15 cellular contexts compared by ENCODE assay signal in the genomic region with DNA sequence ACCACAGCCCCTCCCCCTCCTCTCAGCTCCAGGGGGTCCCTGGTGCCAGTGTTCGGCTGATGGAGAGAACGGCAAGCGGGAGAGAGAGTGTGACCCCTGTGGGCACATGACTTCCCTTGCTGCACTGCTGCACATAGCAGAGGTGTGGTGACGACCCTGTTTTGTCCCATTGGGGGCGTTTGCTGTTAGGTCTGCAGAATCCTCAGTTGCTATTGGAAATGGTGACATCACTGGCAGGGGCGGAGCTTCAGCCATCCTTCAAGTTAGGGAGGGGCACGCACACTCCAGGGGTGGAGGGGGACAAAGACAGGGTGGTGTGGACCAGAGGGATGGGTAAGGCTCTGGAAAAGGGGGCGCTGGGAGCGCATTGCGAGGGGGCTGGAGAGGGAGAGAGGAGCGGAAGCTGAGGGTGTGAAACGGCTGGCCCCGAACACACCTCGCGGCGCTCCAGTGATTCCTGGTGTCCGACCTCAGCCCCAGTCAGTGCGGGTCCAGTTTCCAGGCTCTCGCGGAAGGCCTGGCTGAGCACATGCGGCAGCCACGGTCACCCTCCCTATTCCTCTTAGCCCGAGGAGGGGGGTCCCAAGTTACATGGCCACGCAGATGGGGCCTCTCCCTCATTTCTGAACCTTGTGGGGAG. TPM values are rescaled to one million over a fixed set of nuclear protein-coding genes. Genes with fewer than 3 reads are reported as not detected.
DNase-seq lines count a peak whose midpoint lies in the region; ATAC-seq and TF ChIP-seq lines count a peak whose summit lies in the region.
"Had no signal": no experiment of that assay in that cellular context is flagged by ENCODE, and none has a peak within 500 bp of the region (broad histone marks: within the 10 kb centered on the region; RNA-seq: fewer than 3 reads in every experiment).

No MANE protein-coding gene starts in this region.

- H3K27me3 ChIP-seq in dorsolateral prefrontal cortex (peaks cover 0 to 86% (median 43%) of the 10 kb centered on the region in 45 donors), aorta (ENCODE audit: control insufficient read depth in 1 of 2, insufficient read depth in 2 of 2, low read length in 1 of 2) (no peaks in the 10 kb centered on the region), breast epithelium (peaks cover 6 to 77% of the 10 kb centered on the region in 2 donors)

- WGBS in aorta, 2 donors = 5 to 7% methylated on average over 24 of the region's 24 CpGs

- H3K4me1 ChIP-seq in aorta (ENCODE audit: control insufficient read depth in 1 of 2, insufficient read depth in 2 of 2, low read length in 2 of 2) = no peaks in the 10 kb centered on the region
- no peaks in the 10 kb centered on the region for H3K4me1 ChIP-seq in breast epithelium

- H3K36me3 ChIP-seq in aorta (ENCODE audit: control insufficient read depth in 1 of 2, insufficient read depth in 2 of 2, low read length in 1 of 2) = no peaks in the 10 kb centered on the region
- no peaks in the 10 kb centered on the region for H3K36me3 ChIP-seq in breast epithelium
- H3K36me3 ChIP-seq: SJSA1, thoracic aorta had no signal

- DNase-seq in stimulated activated CD4-positive, alpha-beta T cell treated with anti-CD3 and anti-CD28 coated beads, Interleukin-15, amount 100 ng/mL, for 24 hours = peak; percentile 35
- DNase-seq in stimulated activated CD4-positive, alpha-beta T cell treated with anti-CD3 and anti-CD28 coated beads, Interleukin-1b, Interleukin-23, amount 100 ng/mL, for 48 hours = no peak
- DNase-seq in NCI-H2227 treated with DMSO at 0.1 percent for 48 hours (lab: John Stamatoyannopoulos, UW) = peak; percentile 68
- DNase-seq in dorsolateral prefrontal cortex = peak in 9 of 10 donors; percentile 67 to 91 (median 80)
- no peak for DNase-seq in aorta
- DNase-seq in dedifferentiated amniotic fluid mesenchymal stem cell (ENCODE audit: extremely low spot score) = no peak
- DNase-seq in breast epithelium (ENCODE audit: low spot score in 2 of 2) = no peak

- TF ChIP-seq POLR2A in breast epithelium (IDR thresholded peaks at IDR 0.05) = no peak

- H3K27ac ChIP-seq in dorsolateral prefrontal cortex (peak overlapping the region in 53 of 59 donors; percentile 11 to 93 (median 81)), aorta (ENCODE audit: low read depth in 1 of 2, low read length in 2 of 2) (no peak overlapping the region), breast epithelium (no peak overlapping the region)
- H3K27ac ChIP-seq: SJSA1, thoracic aorta had no signal

- no peak for ATAC-seq in aorta (ENCODE audit: low FRiP score)
- no peak for ATAC-seq in GM18907 (IDR thresholded peaks at IDR 0.05; ENCODE audit: unreplicated experiment)

- intact Hi-C loops in dorsolateral prefrontal cortex (cut with DNase I) = no loop called here
- intact Hi-C loops in aorta (cut with DNase I) = no loop called here
- intact Hi-C loops in breast epithelium (cut with DNase I; ENCODE audit: low total_unique reads) = no loop called here

- H3K4me3 ChIP-seq in dorsolateral prefrontal cortex (peak overlapping the region in 54 of 59 donors; percentile 16 to 71 (median 54)), aorta (ENCODE audit: low read length in 2 of 2) (no peak overlapping the region), breast epithelium (no peak overlapping the region)
- H3K4me3 ChIP-seq: SJSA1, thoracic aorta had no signal

- TF ChIP-seq CTCF in dorsolateral prefrontal cortex (IDR thresholded peaks at IDR 0.05 in 54 of 56, conservative IDR thresholded peaks at IDR 0.05 in 2 of 56; ENCODE audit: low read depth in 1 of 56, partially characterized antibody in 56 of 56) (no peak), breast epithelium (IDR thresholded peaks at IDR 0.05) (no peak)

- no peaks in the 10 kb centered on the region for H3K9me3 ChIP-seq in aorta (ENCODE audit: control insufficient read depth, low read length)
- H3K9me3 ChIP-seq in breast epithelium = no peaks in the 10 kb centered on the region
- H3K9me3 ChIP-seq: SJSA1, thoracic aorta had no signal

RNA-seq across cellular contexts. Expression of gene GRIN1, which starts 0.8 kb away (rescaled TPM):
- total RNA-seq in dorsolateral prefrontal cortex (100 to 1,000 TPM; 175 to 937 (median 565) TPM), aorta (not detected), breast epithelium (1 to 10 TPM in 2 of 3 donors, not detected in 1; 1.3 to 1.9 TPM)
- polyA plus RNA-seq in aorta = not detected
- total RNA-seq: CD8-positive, alpha-beta T cell; glomerular endothelial cell; posterior vena cava; SJSA1; thoracic aorta had no signal

RNA-seq across cellular contexts. Expression of gene DPP7, which starts 23.6 kb away (rescaled TPM):
- total RNA-seq in dorsolateral prefrontal cortex (100 to 1,000 TPM; 156 to 315 (median 208) TPM), aorta (100 to 1,000 TPM in 1 of 2 donors, 10 to 100 TPM in 1; 97.4 to 153 TPM), breast epithelium (100 to 1,000 TPM; 115 to 137 (median 132) TPM)
- polyA plus RNA-seq in aorta = 100 to 1,000 TPM in 1 of 2 donors, 10 to 100 TPM in 1; 98.8 to 598 TPM

RNA-seq across cellular contexts. Expression of gene LRRC26, which starts 31.7 kb away (rescaled TPM):
- total RNA-seq in dorsolateral prefrontal cortex (1 to 10 TPM in 8 of 120 experiments, under 1 TPM in 23, not detected in 89; 0.42 to 1.4 (median 0.75) TPM), aorta (not detected), breast epithelium (1 to 10 TPM in 2 of 3 donors, not detected in 1; 7.8 to 9.2 TPM)
- not detected for polyA plus RNA-seq in aorta
- total RNA-seq: activated CD4-positive, alpha-beta T cell treated with anti-CD3 and anti-CD28 coated beads, Interleukin-2, amount 10 ng/mL, durations not matched to agents 7 days and 5 days; CD8-positive, alpha-beta T cell; glomerular endothelial cell; lung microvascular endothelial cell; posterior vena cava; SJSA1; thoracic aorta had no signal

RNA-seq across cellular contexts. Expression of gene TMEM210, which starts 33.7 kb away (rescaled TPM):
- not detected for total RNA-seq in dorsolateral prefrontal cortex
- not detected for total RNA-seq in aorta
- polyA plus RNA-seq in aorta = not detected
- total RNA-seq in breast epithelium = not detected
- total RNA-seq: activated CD4-positive, alpha-beta T cell treated with anti-CD3 and anti-CD28 coated beads, Interleukin-2, amount 10 ng/mL, durations not matched to agents 7 days and 5 days; CD8-positive, alpha-beta T cell; glomerular endothelial cell; lung microvascular endothelial cell; posterior vena cava; SJSA1; thoracic aorta had no signal

RNA-seq across cellular contexts. Expression of gene ANAPC2, which starts 50.2 kb away (rescaled TPM):
- total RNA-seq in dorsolateral prefrontal cortex (100 to 1,000 TPM in 1 of 120 experiments, 10 to 100 TPM in 119; 51.4 to 105 (median 68.3) TPM), aorta (10 to 100 TPM; 38.7 to 54.0 TPM), breast epithelium (10 to 100 TPM; 32.0 to 35.7 (median 32.9) TPM)
- polyA plus RNA-seq in aorta = 10 to 100 TPM; 13.3 to 84.5 TPM

Comparison
In these comparisons a context has a peak if more than half of its experiments do, and no peak if none do; other contexts are left out.
1. DNase-seq: peak in stimulated activated CD4-positive, alpha-beta T cell treated with anti-CD3 and anti-CD28 coated beads, Interleukin-15, amount 100 ng/mL, for 24 hours (single experiment), NCI-H2227 treated with DMSO at 0.1 percent for 48 hours (single experiment) and dorsolateral prefrontal cortex (9 of 10); none in stimulated activated CD4-positive, alpha-beta T cell treated with anti-CD3 and anti-CD28 coated beads, Interleukin-1b, Interleukin-23, amount 100 ng/mL, for 48 hours (single experiment), aorta (0 of 2), dedifferentiated amniotic fluid mesenchymal stem cell (single experiment) and breast epithelium (0 of 2).
2. H3K27ac ChIP-seq: peak in dorsolateral prefrontal cortex (53 of 59); none in aorta (0 of 2) and breast epithelium (0 of 2).
3. H3K4me3 ChIP-seq: peak in dorsolateral prefrontal cortex (54 of 59); none in aorta (0 of 2) and breast epithelium (0 of 3).
4. RNA of gene GRIN1, which starts 0.8 kb away (total RNA-seq): 175 to 937 TPM in dorsolateral prefrontal cortex; 1.3 to 1.9 TPM in breast epithelium and not detected in aorta; every median in the first group is over 10 times any median in the second.